In genomic region chr20:57392512-57393271, GRCh38 we compare ENCODE assay signal across 8 cellular contexts. TPM values are rescaled to one million over a fixed set of nuclear protein-coding genes. Genes with fewer than 3 reads are reported as not detected.
DNase-seq lines count a peak whose midpoint lies in the region; ATAC-seq and TF ChIP-seq lines count a peak whose summit lies in the region.

No MANE protein-coding gene starts in this region.

- H3K4me2 ChIP-seq in H9 (ENCODE audit: insufficient read depth, insufficient read length, low read length), result peak overlapping the region; percentile 65
- peak overlapping the region; percentile 40 for H3K4me2 ChIP-seq in mesendoderm (ENCODE audit: low read length)

- H3K27ac ChIP-seq in H9 (ENCODE audit: insufficient read length, low read depth, low read length), result no peak overlapping the region
- H3K27ac ChIP-seq in mesendoderm (ENCODE audit: low read depth, low read length), result no peak overlapping the region

- peak overlapping the region; percentile 59 for H3K4me3 ChIP-seq in AG10803 (ENCODE audit: low read length)
- peak overlapping the region; percentile 33 for H3K4me3 ChIP-seq in mesendoderm (ENCODE audit: low read length)

- no peak overlapping the region for H4K91ac ChIP-seq in H9 (ENCODE audit: insufficient read length, low read depth, low read length)

- CTCF ChIA-PET in WTC11 (lab: Charles Lee), result interaction anchor here (1.4 to 1.8 kb wide), 2 partner anchors 77 to 91 kb away, joined by 3 to 7 read pairs; no protein-coding TSS in a partner anchor

- H3K4me1 Mint-ChIP-seq in H9 (peaks cover 40 to 53% of the 10 kb centered on the region in 2 experiments), WTC11 (peaks cover 38% of the 10 kb centered on the region)
- peaks cover 50% of the 10 kb centered on the region for H3K4me1 Mint-ChIP-seq in central memory CD8-positive, alpha-beta T cell

- no peak overlapping the region for H2BK120ac ChIP-seq in H9 (ENCODE audit: low read depth, low read length, poor library complexity, severe bottlenecking)
- H2BK120ac ChIP-seq in mesendoderm (ENCODE audit: low read depth, low read length), result no peak overlapping the region

- no peak overlapping the region for H3T11ph ChIP-seq in H9 (ENCODE audit: low read length)

- no peaks in the 10 kb centered on the region for H3K27me3 ChIP-seq in H9 (ENCODE audit: insufficient read depth, low read length)
- no peaks in the 10 kb centered on the region for H3K27me3 ChIP-seq in mesendoderm (ENCODE audit: insufficient read depth, low read length, poor library complexity)

- no peaks in the 10 kb centered on the region; the same call in 1 of the 2 replicates for H3K79me2 ChIP-seq in H9 (ENCODE audit: insufficient read depth, low read length)
- H3K79me2 ChIP-seq in mesendoderm (ENCODE audit: control insufficient read depth, insufficient read depth, low read length), result peaks cover 40% of the 10 kb centered on the region

- no peak overlapping the region for H3K23ac ChIP-seq in H9 (ENCODE audit: insufficient read length, low read depth, low read length)
- no peak overlapping the region for H3K23ac ChIP-seq in mesendoderm (ENCODE audit: low read length)

- no peak overlapping the region; the same call in 1 of the 2 replicates for H3K14ac ChIP-seq in H9 (ENCODE audit: insufficient read depth, low read length)

- H3K4me3 Mint-ChIP-seq in H9, result peak overlapping the region; percentile 83 to 91
- peak overlapping the region; percentile 84 for H3K4me3 Mint-ChIP-seq in WTC11
- H3K4me3 Mint-ChIP-seq in central memory CD8-positive, alpha-beta T cell, result peak overlapping the region; percentile 83

- H3K36me3 ChIP-seq in mesendoderm (ENCODE audit: control insufficient read depth, insufficient read depth, low read length), result peaks cover 12% of the 10 kb centered on the region

- H3K56ac ChIP-seq in H9 (ENCODE audit: insufficient read length, low read depth, low read length) (no peak overlapping the region), mesendoderm (ENCODE audit: low read length) (peak overlapping the region; percentile 69)

- no peak overlapping the region for H3K4ac ChIP-seq in H9 (ENCODE audit: low read depth, low read length)
- H3K4ac ChIP-seq in mesendoderm (ENCODE audit: low read depth, low read length), result no peak overlapping the region

- H3K79me1 ChIP-seq in H9 (ENCODE audit: insufficient read depth, low read depth, low read length, poor library complexity, severe bottlenecking) (peaks cover 6% of the 10 kb centered on the region), mesendoderm (ENCODE audit: low read length) (peaks cover 27% of the 10 kb centered on the region)

- no peak overlapping the region for H2BK12ac ChIP-seq in H9 (ENCODE audit: insufficient read length, low read depth, low read length)

- H3K36me3 Mint-ChIP-seq in H9 (ENCODE audit: insufficient read depth in 1 of 3, low read depth in 3 of 3) (peaks cover 23 to 44% (median 42%) of the 10 kb centered on the region in 3 experiments), WTC11 (peaks cover 32% of the 10 kb centered on the region)
- peaks cover 66% of the 10 kb centered on the region for H3K36me3 Mint-ChIP-seq in central memory CD8-positive, alpha-beta T cell (ENCODE audit: insufficient read depth)

- no peak overlapping the region for H2AFZ ChIP-seq in H9 (ENCODE audit: low read length)

- no peaks in the 10 kb centered on the region for H3K9me3 ChIP-seq in H9 (ENCODE audit: control insufficient read depth, low read depth, low read length)

- peaks cover 24% of the 10 kb centered on the region for H3K23me2 ChIP-seq in H9 (ENCODE audit: insufficient read length, low read depth, low read length, poor library complexity, severe bottlenecking)

- H2BK5ac ChIP-seq in H9 (ENCODE audit: insufficient read length, low read length) (no peak overlapping the region), mesendoderm (ENCODE audit: low read length) (no peak overlapping the region)

- H2AK5ac ChIP-seq in H9 (ENCODE audit: insufficient read length, low read length) (no peak overlapping the region), mesendoderm (ENCODE audit: low read length) (no peak overlapping the region)

- peak overlapping the region; percentile 49 to 87 (median 80); a peak in 4 of 7 replicates for H3K27ac Mint-ChIP-seq in H9
- peak overlapping the region; percentile 91 for H3K27ac Mint-ChIP-seq in WTC11
- peak overlapping the region; percentile 86 for H3K27ac Mint-ChIP-seq in central memory CD8-positive, alpha-beta T cell (ENCODE audit: low read depth)

- no peak overlapping the region for H3K18ac ChIP-seq in H9 (ENCODE audit: insufficient read length, low read depth, low read length)
- H3K18ac ChIP-seq in mesendoderm (ENCODE audit: low read length), result peak overlapping the region; percentile 51

- H3K4me1 ChIP-seq in H9 (ENCODE audit: insufficient read depth, low read length), result no peaks in the 10 kb centered on the region
- H3K4me1 ChIP-seq in mesendoderm (ENCODE audit: control insufficient read depth, low read depth, low read length), result peaks cover 3% of the 10 kb centered on the region

- H3K9me3 Mint-ChIP-seq in H9 (no peaks in the 10 kb centered on the region), WTC11 (no peaks in the 10 kb centered on the region)
- no peaks in the 10 kb centered on the region for H3K9me3 Mint-ChIP-seq in central memory CD8-positive, alpha-beta T cell

- peaks cover 6% of the 10 kb centered on the region for H3K27me3 Mint-ChIP-seq in H9 (ENCODE audit: low read depth)
- no peaks in the 10 kb centered on the region for H3K27me3 Mint-ChIP-seq in WTC11 (ENCODE audit: low read depth)
- no peaks in the 10 kb centered on the region for H3K27me3 Mint-ChIP-seq in central memory CD8-positive, alpha-beta T cell

- ATAC-seq in WTC11, result no peak
- ATAC-seq in central memory CD8-positive, alpha-beta T cell (replicated peaks; ENCODE audit: extremely low read depth, poor library complexity, severe bottlenecking), result peak; percentile 71

- TF ChIP-seq CTCF in AG10803 (conservative IDR thresholded peaks at IDR 0.05; ENCODE audit: low read length) (no peak), H9 (conservative IDR thresholded peaks at IDR 0.05) (no peak), WTC11 (IDR thresholded peaks at IDR 0.05) (no peak)

- H2BK20ac ChIP-seq in H9 (ENCODE audit: low read depth, low read length, poor library complexity, severe bottlenecking), result no peak overlapping the region

- no peak overlapping the region for H4K5ac ChIP-seq in H9 (ENCODE audit: insufficient read length, low read depth, low read length)
- H4K5ac ChIP-seq in mesendoderm (ENCODE audit: low read length), result no peak overlapping the region

- DNase-seq in AG10803 (ENCODE audit: low read depth), result no peak
- no peak for DNase-seq in H9
- DNase-seq in WTC11 (ENCODE audit: low spot score), result no peak
- DNase-seq in central memory CD8-positive, alpha-beta T cell (ENCODE audit: low spot score in 2 of 2), result peak; percentile 75 to 95
- no peak for DNase-seq in mesendoderm
- DNase-seq in stimulated activated CD8-positive, alpha-beta memory T cell treated with anti-CD3 and anti-CD28 coated beads, Interleukin-7, amount 100 ng/mL, for 1 hour (ENCODE audit: low read depth in 2 of 2), result peak; percentile 55 to 58
- DNase-seq in NCI-H526 (lab: John Stamatoyannopoulos, UW), result no peak
- DNase-seq in pons (ENCODE audit: low spot score), result no peak

- H4K8ac ChIP-seq in H9 (replicated peaks; ENCODE audit: insufficient read length, low read depth, low read length) (no peak overlapping the region), mesendoderm (ENCODE audit: low read depth, low read length) (no peak overlapping the region)

- H2BK15ac ChIP-seq in H9 (ENCODE audit: low read depth, low read length) (no peak overlapping the region), mesendoderm (replicated peaks; ENCODE audit: low read depth) (no peak overlapping the region)

- no peaks in the 10 kb centered on the region for H4K20me1 ChIP-seq in H9 (ENCODE audit: control insufficient read depth, insufficient read depth, insufficient read length)

- H3K9ac ChIP-seq in H9 (ENCODE audit: extremely low read depth, insufficient read length, low read length) (no peak overlapping the region), mesendoderm (ENCODE audit: low read length) (peak overlapping the region; percentile 70)

- POLR2A ChIA-PET in WTC11 (lab: Charles Lee), result interaction anchor here (0.6 kb wide), 1 partner anchor 11 kb away, joined by 3 read pairs; no protein-coding TSS in a partner anchor

- no CpG with 5 or more reads among the region's 33 CpGs for WGBS in H9 (ENCODE audit: extremely low coverage, insufficient read length, low lambda C conversion rate)
- WGBS in mesendoderm (ENCODE audit: extremely low coverage, insufficient coverage, low lambda C conversion rate), result no CpG with 5 or more reads among the region's 33 CpGs

TF ChIP-seq in WTC11, 78 proteins besides CTCF, POLR2A, EP300 and RAD21:
- TF ChIP-seq NR3C1 (CRISPR knock-in tag; conservative IDR thresholded peaks at IDR 0.05; ENCODE audit: low read depth), result no peak
- TF ChIP-seq, protein P1, sequence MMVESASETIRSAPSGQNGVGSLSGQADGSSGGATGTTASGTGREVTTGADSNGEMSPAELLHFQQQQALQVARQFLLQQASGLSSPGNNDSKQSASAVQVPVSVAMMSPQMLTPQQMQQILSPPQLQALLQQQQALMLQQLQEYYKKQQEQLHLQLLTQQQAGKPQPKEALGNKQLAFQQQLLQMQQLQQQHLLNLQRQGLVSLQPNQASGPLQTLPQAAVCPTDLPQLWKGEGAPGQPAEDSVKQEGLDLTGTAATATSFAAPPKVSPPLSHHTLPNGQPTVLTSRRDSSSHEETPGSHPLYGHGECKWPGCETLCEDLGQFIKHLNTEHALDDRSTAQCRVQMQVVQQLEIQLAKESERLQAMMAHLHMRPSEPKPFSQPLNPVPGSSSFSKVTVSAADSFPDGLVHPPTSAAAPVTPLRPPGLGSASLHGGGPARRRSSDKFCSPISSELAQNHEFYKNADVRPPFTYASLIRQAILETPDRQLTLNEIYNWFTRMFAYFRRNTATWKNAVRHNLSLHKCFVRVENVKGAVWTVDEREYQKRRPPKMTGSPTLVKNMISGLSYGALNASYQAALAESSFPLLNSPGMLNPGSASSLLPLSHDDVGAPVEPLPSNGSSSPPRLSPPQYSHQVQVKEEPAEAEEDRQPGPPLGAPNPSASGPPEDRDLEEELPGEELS (CRISPR knock-in tag; IDR thresholded peaks at IDR 0.05), result no peak
- no peak for TF ChIP-seq NFATC4 (CRISPR knock-in tag; IDR thresholded peaks at IDR 0.05)
- TF ChIP-seq EMX1 (CRISPR knock-in tag; IDR thresholded peaks at IDR 0.05), result no peak
TF ChIP-seq in WTC11: peak in this region for 0.

RNA-seq across cellular contexts. Expression of gene RBM38, which starts 1.5 kb away (rescaled TPM):
- total RNA-seq in H9 (2021) (66.8 and 67.9 TPM in 2 replicates), WTC11 (2021) (60.5 to 69.0 TPM (median 61.1 TPM) in 3 replicates)
- polyA plus RNA-seq in mesendoderm (2013, experiment 1 of 2), result 60.0 TPM
- polyA plus RNA-seq in mesendoderm (2013, experiment 2 of 2), result 60.7 TPM

RNA-seq across cellular contexts. Expression of gene RAE1, which starts 41.6 kb away (rescaled TPM):
- total RNA-seq in H9 (2021) (53.1 and 54.8 TPM in 2 replicates), WTC11 (2021) (31.3 to 33.4 TPM (median 31.4 TPM) in 3 replicates)
- polyA plus RNA-seq in mesendoderm (2013, experiment 1 of 2), result 23.1 TPM
- 22.9 TPM for polyA plus RNA-seq in mesendoderm (2013, experiment 2 of 2)

Comparison
In these comparisons a context has a peak if more than half of its experiments do, and no peak if none do; other contexts are left out.
1. DNase-seq: peak in central memory CD8-positive, alpha-beta T cell (2 of 2) and stimulated activated CD8-positive, alpha-beta memory T cell treated with anti-CD3 and anti-CD28 coated beads, Interleukin-7, amount 100 ng/mL, for 1 hour (2 of 2); none in AG10803 (single experiment), H9 (single experiment), WTC11 (single experiment), mesendoderm (single experiment), NCI-H526 (0 of 2) and pons (single experiment).
2. Peak in every context shown above with its lines, with median percentiles within 50 percentile points of each other: H3K27ac Mint-ChIP-seq and H3K4me3 Mint-ChIP-seq.